Comparison of ENCODE assay signal across 10 cellular contexts in the genomic region with DNA sequence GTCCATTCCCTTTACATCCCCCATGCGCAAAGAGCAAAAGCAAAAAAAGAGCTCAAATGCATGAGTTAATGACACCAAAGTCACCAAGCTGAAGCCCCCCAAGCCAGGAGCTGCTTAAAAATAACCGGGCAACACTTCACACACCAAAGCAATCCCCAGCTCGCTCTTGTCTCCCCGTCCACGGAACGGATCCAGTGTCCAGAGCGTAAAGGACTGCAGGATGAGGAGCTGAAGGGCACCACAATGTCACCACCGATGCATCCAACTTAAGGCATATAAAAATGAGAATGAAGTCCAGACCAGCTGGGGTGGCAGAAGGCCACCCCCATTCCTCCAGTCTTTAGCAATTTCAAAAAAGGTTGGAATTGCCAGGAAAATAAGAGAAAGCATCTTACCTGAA. TPM values are rescaled to one million over a fixed set of nuclear protein-coding genes. Genes with fewer than 3 reads are reported as not detected.
DNase-seq lines count a peak whose midpoint lies in the region; ATAC-seq and TF ChIP-seq lines count a peak whose summit lies in the region.
"Had no signal": no experiment of that assay in that cellular context is flagged by ENCODE, and none has a peak within 500 bp of the region (broad histone marks: within the 10 kb centered on the region; RNA-seq: fewer than 3 reads in every experiment).

No MANE protein-coding gene starts in this region.

- no CpG with 5 or more reads among the region's 8 CpGs for whole genome bisulfite sequencing in mesendoderm (ENCODE audit: extremely low coverage, insufficient coverage, low lambda C conversion rate)

- H3K18ac ChIP-seq in mesendoderm (ENCODE audit: low read length) = no peak overlapping the region

- H3K79me2 ChIP-seq in mesendoderm (ENCODE audit: control insufficient read depth, insufficient read depth, low read length) = peaks cover 100% of the 10 kb centered on the region

- no peak overlapping the region for H3K4ac ChIP-seq in mesendoderm (ENCODE audit: low read depth, low read length)

- TF ChIP-seq CTCF in MCF 10A (IDR thresholded peaks at IDR 0.05; ENCODE audit: unreplicated experiment) = no peak
- no peak for TF ChIP-seq CTCF in tibial artery (IDR thresholded peaks at IDR 0.05)

- no peaks in the 10 kb centered on the region for H3K27me3 Mint-ChIP-seq in activated T-cell treated with anti-CD3 and anti-CD28 coated beads, Interleukin-2, amount 50 U/mL, for 4 hours (ENCODE audit: low read depth)
- H3K27me3 Mint-ChIP-seq in MCF 10A (ENCODE audit: insufficient read depth, unreplicated experiment) = no peaks in the 10 kb centered on the region

- no peak overlapping the region for H2BK5ac ChIP-seq in mesendoderm (ENCODE audit: low read length)

- peak overlapping the region; percentile 70 for H3K4me3 Mint-ChIP-seq in activated T-cell treated with anti-CD3 and anti-CD28 coated beads, Interleukin-2, amount 50 U/mL, for 4 hours
- peak overlapping the region; percentile 29 for H3K4me3 Mint-ChIP-seq in MCF 10A (ENCODE audit: unreplicated experiment)

- intact Hi-C loops in MCF 10A (cut with micrococcal nuclease) = no loop called here
- intact Hi-C loops in tibial artery (cut with DNase I; ENCODE audit: low total_unique reads) = loop anchor here (10.0 kb wide), 1 partner anchor 267 kb away; no protein-coding TSS in a partner anchor

- peak overlapping the region; percentile 18 for H3K9ac ChIP-seq in mesendoderm (ENCODE audit: low read length)

- no peak overlapping the region for H2BK120ac ChIP-seq in mesendoderm (ENCODE audit: low read depth, low read length)

- BruUV-seq in MCF 10A (replicated peaks; lab: Mats Ljungman, UMichigan) = no TSS peak

- peak overlapping the region; percentile 44 for H3K56ac ChIP-seq in mesendoderm (ENCODE audit: low read length)

- ATAC-seq in activated T-cell treated with anti-CD3 and anti-CD28 coated beads, Interleukin-2, amount 50 U/mL, for 4 hours = no peak
- ATAC-seq in HG02623 (IDR thresholded peaks at IDR 0.05; ENCODE audit: unreplicated experiment) = no peak
- ATAC-seq in GM18870 (IDR thresholded peaks at IDR 0.05; ENCODE audit: unreplicated experiment) = no peak
- ATAC-seq: esophagus mucosa had no signal

- POLR2A ChIA-PET in MCF 10A (lab: Yijun Ruan, JAX) = interaction anchor here (0.8 to 1.0 kb wide), 2 partner anchors 9 to 16 kb away, joined by 4 to 7 read pairs; partner anchors contain the start of gene SMAD7

- no peak overlapping the region for H2BK15ac ChIP-seq in mesendoderm (replicated peaks; ENCODE audit: low read depth)

- peak overlapping the region; percentile 43 for H3K27ac Mint-ChIP-seq in MCF 10A (ENCODE audit: low read depth, unreplicated experiment)

- H3K9me3 Mint-ChIP-seq in activated T-cell treated with anti-CD3 and anti-CD28 coated beads, Interleukin-2, amount 50 U/mL, for 4 hours = no peaks in the 10 kb centered on the region
- no peaks in the 10 kb centered on the region for H3K9me3 Mint-ChIP-seq in MCF 10A (ENCODE audit: unreplicated experiment)

- no peaks in the 10 kb centered on the region for H3K9me3 ChIP-seq in tibial artery

- no peaks in the 10 kb centered on the region for H3K79me1 ChIP-seq in mesendoderm (ENCODE audit: low read length)

- H4K5ac ChIP-seq in mesendoderm (ENCODE audit: low read length) = no peak overlapping the region

- peak overlapping the region; percentile 73 for H3K23ac ChIP-seq in mesendoderm (ENCODE audit: low read length)

- H3K4me1 ChIP-seq in mesendoderm (ENCODE audit: control insufficient read depth, low read depth, low read length) (peaks cover 62% of the 10 kb centered on the region), tibial artery (peaks cover 0 to 100% (median 93%) of the 10 kb centered on the region in 4 donors)

- peak overlapping the region; percentile 9 for H3K4me2 ChIP-seq in mesendoderm (ENCODE audit: low read length)

- H3K36me3 ChIP-seq in mesendoderm (ENCODE audit: control insufficient read depth, insufficient read depth, low read length) = peaks cover 20% of the 10 kb centered on the region
- H3K36me3 ChIP-seq in tibial artery = peaks cover 0 to 13% (median 4%) of the 10 kb centered on the region in 3 donors

- H3K27me3 ChIP-seq in mesendoderm (ENCODE audit: insufficient read depth, low read length, poor library complexity) (no peaks in the 10 kb centered on the region), tibial artery (no peaks in the 10 kb centered on the region)

- H3K4me1 Mint-ChIP-seq in activated T-cell treated with anti-CD3 and anti-CD28 coated beads, Interleukin-2, amount 50 U/mL, for 4 hours (ENCODE audit: low read depth) = peaks cover 98% of the 10 kb centered on the region
- H3K4me1 Mint-ChIP-seq in MCF 10A (ENCODE audit: insufficient read depth, unreplicated experiment) = peaks cover 71% of the 10 kb centered on the region

- CTCF ChIA-PET in MCF 10A (lab: Yijun Ruan, JAX) = interaction anchor here (0.8 to 1.1 kb wide), 3 partner anchors 10 to 268 kb away, joined by 3 read pairs; no protein-coding TSS in a partner anchor

- DNase-seq in activated T-cell treated with anti-CD3 and anti-CD28 coated beads, Interleukin-2, amount 50 U/mL, for 4 hours = no peak
- DNase-seq in activated T-cell treated with anti-CD3 and anti-CD28 coated beads, Interleukin-2, amount 50 U/mL, for 1 hour = no peak
- no peak for DNase-seq in MCF 10A (ENCODE audit: unreplicated experiment)
- DNase-seq in mesendoderm = no peak
- no peak for DNase-seq in tibial artery
- no peak for DNase-seq in NCI-H187 treated with DMSO at 0.1 percent for 48 hours (lab: John Stamatoyannopoulos, UW)
- DNase-seq: AML-193 had no signal

- no peak overlapping the region for H4K8ac ChIP-seq in mesendoderm (ENCODE audit: low read depth, low read length)

- H3K27ac ChIP-seq in mesendoderm (ENCODE audit: low read depth, low read length) (peak overlapping the region; percentile 40), tibial artery (peak overlapping the region; percentile 88 to 99)

- peaks cover 28% of the 10 kb centered on the region for H3K36me3 Mint-ChIP-seq in activated T-cell treated with anti-CD3 and anti-CD28 coated beads, Interleukin-2, amount 50 U/mL, for 4 hours (ENCODE audit: insufficient read depth)
- H3K36me3 Mint-ChIP-seq in MCF 10A (ENCODE audit: insufficient read depth, unreplicated experiment) = peaks cover 22% of the 10 kb centered on the region

- no peak overlapping the region for H2AK5ac ChIP-seq in mesendoderm (ENCODE audit: low read length)

- H3K4me3 ChIP-seq in mesendoderm (ENCODE audit: low read length) = no peak overlapping the region
- H3K4me3 ChIP-seq in tibial artery = peak overlapping the region; percentile 58 to 98

RNA-seq across cellular contexts. Expression of gene SMAD7, which starts 8.7 kb away (rescaled TPM):
- 10 to 100 TPM in 1 of 3 donors, 1 to 10 TPM in 2; 8.0 to 13.6 (median 9.6) TPM for total RNA-seq in activated T-cell treated with anti-CD3 and anti-CD28 coated beads, Interleukin-2, amount 50 U/mL, for 4 hours
- 9.8 and 12.3 TPM in 2 replicates for total RNA-seq in MCF 10A (2022)
- 25.8 TPM for polyA plus RNA-seq in mesendoderm (2013, experiment 1 of 2)
- 23.8 TPM for polyA plus RNA-seq in mesendoderm (2013, experiment 2 of 2)
